In genomic region chr10:63527401-63527800, GRCh38 we compare ENCODE assay signal across 8 cellular contexts.
"Had no signal": no experiment of that assay in that cellular context is flagged by ENCODE, and none has a peak within 500 bp of the region (broad histone marks: within the 10 kb centered on the region; RNA-seq: fewer than 3 reads in every experiment).

No MANE protein-coding gene starts in this region.

- H3K4me3 ChIP-seq: GM23338 had no signal

- H3K27ac ChIP-seq: HL-60 had no signal

- H3K36me3 Mint-ChIP-seq: IgD-negative memory B cell had no signal

- H3K9me3 Mint-ChIP-seq: GM23338, H9, HFFc6, IgD-negative memory B cell had no signal

- DNase-seq: H9, HCEC 1CT, HFFc6, KBM-7 had no signal

- ATAC-seq: GM23338, HepG2 had no signal

- H3K27ac Mint-ChIP-seq: GM23338 had no signal

- H3K27me3 Mint-ChIP-seq: IgD-negative memory B cell had no signal

- H3K4me3 Mint-ChIP-seq: GM23338, H9, HFFc6 had no signal
